ENCODE assay signal across 8 cellular contexts in genomic region chr18:11946756-11947155, GRCh38. TPM values are rescaled to one million over a fixed set of nuclear protein-coding genes. Genes with fewer than 3 reads are reported as not detected.
DNase-seq lines count a peak whose midpoint lies in the region; ATAC-seq, FAIRE-seq and TF ChIP-seq lines count a peak whose summit lies in the region.

No MANE protein-coding gene starts in this region.

- no peak for TF ChIP-seq RAD21 in HepG2 (CRISPR knock-in tag; IDR thresholded peaks at IDR 0.05)

- POLR2A ChIA-PET in HepG2 (lab: Yijun Ruan, JAX), result interaction anchor here (0.6 to 5.4 kb wide), 7 partner anchors 9 to 53 kb away, joined by 3 to 69 read pairs (median 5); partner anchors contain the start of gene IMPA2

- ATAC-seq in HG03097 (IDR thresholded peaks at IDR 0.05; ENCODE audit: low FRiP score, unreplicated experiment) (peak; percentile 3), HepG2 (peak; percentile 64), GM18519 (IDR thresholded peaks at IDR 0.05; ENCODE audit: low FRiP score, unreplicated experiment) (no peak), HG02642 (IDR thresholded peaks at IDR 0.05; ENCODE audit: poor library complexity, unreplicated experiment) (no peak)

- H3K9me3 ChIP-seq in HepG2 (ENCODE audit: low read length) (no peaks in the 10 kb centered on the region), thyroid gland (no peaks in the 10 kb centered on the region)

- H3K36me3 ChIP-seq in HepG2 (replicated peaks in 1 of 2; ENCODE audit: control insufficient read depth in 1 of 2, insufficient read depth in 2 of 2, low read length in 2 of 2) (no peaks in the 10 kb centered on the region), thyroid gland (no peaks in the 10 kb centered on the region)

- TF ChIP-seq CTCF in AG10803 (conservative IDR thresholded peaks at IDR 0.05; ENCODE audit: low read length), result no peak
- no peak for TF ChIP-seq CTCF in astrocyte of the spinal cord (IDR thresholded peaks at IDR 0.05; ENCODE audit: low read depth, low read length)
- TF ChIP-seq CTCF in HepG2 (CRISPR knock-in tag; IDR thresholded peaks at IDR 0.05), result no peak
- TF ChIP-seq CTCF in thyroid gland (IDR thresholded peaks at IDR 0.05), result no peak

- DNase-seq in AG10803 (ENCODE audit: low read depth) (peak; percentile 75), astrocyte of the spinal cord (ENCODE audit: low read depth, low spot score) (peak; percentile 81), HepG2 (ENCODE audit: low spot score) (no peak), thyroid gland (peak; percentile 13 to 34), NCI-H1417 treated with DMSO at 0.1 percent for 48 hours (lab: John Stamatoyannopoulos, UW) (no peak)

- H3K4me1 ChIP-seq in HepG2 (ENCODE audit: insufficient read depth, low read length) (peaks cover 34% of the 10 kb centered on the region), thyroid gland (peaks cover 10 to 31% of the 10 kb centered on the region in 2 donors)

- peak overlapping the region; percentile 23 for H2AFZ ChIP-seq in HepG2 (ENCODE audit: low read length)

- WGBS in HepG2 (ENCODE audit: low lambda C conversion rate), result 1% methylated on average over 3 of the region's 3 CpGs
- WGBS in thyroid gland, 2 donors, result 31 to 36% methylated on average over 3 of the region's 3 CpGs

- H3K9ac ChIP-seq in HepG2 (ENCODE audit: insufficient read depth, low read depth, low read length), result peak overlapping the region; percentile 47

- CTCF ChIA-PET in HepG2 (lab: Yijun Ruan, JAX; ENCODE audit: low intra/inter-chr PET ratio, low total read pairs), result no interaction called here

- H3K27me3 ChIP-seq in HepG2 (ENCODE audit: control insufficient read depth in 1 of 2, insufficient read depth in 2 of 2, low read length in 2 of 2) (no peaks in the 10 kb centered on the region), thyroid gland (no peaks in the 10 kb centered on the region)

- TF ChIP-seq POLR2A in HepG2 (IDR thresholded peaks at IDR 0.05; ENCODE audit: insufficient read depth in 1 of 2, low read depth in 2 of 2, low read length in 2 of 2), result no peak
- no peak for TF ChIP-seq POLR2A in thyroid gland (IDR thresholded peaks at IDR 0.05)

- intact Hi-C loops in HepG2 (cut with micrococcal nuclease; ENCODE audit: unreplicated experiment), result loop anchor here (1.0 kb wide), 1 partner anchor 9 kb away; no protein-coding TSS in a partner anchor
- intact Hi-C loops in thyroid gland (cut with DNase I), result no loop called here

- peak overlapping the region; percentile 93 for H3K4me2 ChIP-seq in HepG2 (ENCODE audit: low read depth, low read length)

- TSS peak; percentile 92 for BruUV-seq in HepG2 (replicated peaks; lab: Mats Ljungman, UMichigan)

- no peak for FAIRE-seq in HepG2 (lab: Jason Lieb, UNC)

- H4K20me1 ChIP-seq in HepG2 (ENCODE audit: insufficient read depth, low read length), result no peaks in the 10 kb centered on the region

- H3K27ac ChIP-seq in HepG2 (ENCODE audit: extremely low read length, insufficient read depth, low read length) (peak overlapping the region; percentile 52), thyroid gland (peak overlapping the region; percentile 90 to 98 (median 92))

- no peak overlapping the region; the same call in 1 of the 2 replicates for H3K4me3 ChIP-seq in AG10803 (ENCODE audit: low read length)
- no peak overlapping the region for H3K4me3 ChIP-seq in astrocyte of the spinal cord (ENCODE audit: low read depth, low read length)
- peak overlapping the region; percentile 57 to 68 (median 62) for H3K4me3 ChIP-seq in HepG2 (replicated peaks in 1 of 3; ENCODE audit: insufficient read depth in 1 of 3, low read depth in 2 of 3, low read length in 3 of 3)
- no peak overlapping the region for H3K4me3 ChIP-seq in thyroid gland (replicated peaks in 1 of 3)

- TF ChIP-seq EP300 in HepG2 (IDR thresholded peaks at IDR 0.05; ENCODE audit: low read depth in 2 of 2, low read length in 2 of 2) (no peak), HepG2 (CRISPR knock-in tag; IDR thresholded peaks at IDR 0.05; ENCODE audit: borderline replicate concordance) (no peak)

- H3K79me2 ChIP-seq in HepG2 (ENCODE audit: insufficient read depth, low read length), result no peaks in the 10 kb centered on the region

- in situ Hi-C loops in astrocyte of the spinal cord (cut with HindIII; ENCODE audit: low sequenced_read_pairs), result no loop called here
- in situ Hi-C loops in HepG2 (cut with HindIII; ENCODE audit: extremely low pct_ligation_motif_present, low pct_unique_long_range_greater_than_20kb), result no loop called here

TF ChIP-seq in HepG2, 621 proteins besides CTCF, POLR2A, EP300 and RAD21 (continues in another document):
- no peak for TF ChIP-seq FOXO4 (CRISPR knock-in tag; conservative IDR thresholded peaks at IDR 0.05)

RNA-seq across cellular contexts. Expression of gene IMPA2, which starts 34.6 kb away (rescaled TPM):
- total RNA-seq in HepG2 (2016; rRNA removed; fragmentation: Illumina TruSeq; extraction: Trizol) (65.4 and 71.8 TPM in 2 replicates), thyroid gland (10 to 100 TPM; 42.5 to 75.8 (median 54.3) TPM)
- 77.7 and 94.9 TPM in 2 replicates for total RNA-seq in HepG2 (2016; cell fraction: cytosol; rRNA removed; fragmentation: Illumina TruSeq; extraction: Trizol; ENCODE audit: low read depth)
- total RNA-seq in HepG2 (2016; cell fraction: insoluble cytoplasmic fraction; rRNA removed; fragmentation: Illumina TruSeq; extraction: Trizol), result 58.3 and 76.5 TPM in 2 replicates
- total RNA-seq in HepG2 (2016; cell fraction: membrane; rRNA removed; fragmentation: Illumina TruSeq; extraction: Trizol), result 122 and 147 TPM in 2 replicates
- 55.6 and 62.0 TPM in 2 replicates for total RNA-seq in HepG2 (2016; cell fraction: nucleus; rRNA removed; fragmentation: Illumina TruSeq; extraction: Trizol)
- 28.8 and 37.8 TPM in 2 replicates for polyA plus RNA-seq in HepG2 (2011; rRNA removed)
- polyA plus RNA-seq in HepG2 (2011; cell fraction: cytosol; rRNA removed), result 28.2 and 43.4 TPM in 2 replicates
- polyA plus RNA-seq in HepG2 (2011; cell fraction: nucleus; rRNA removed), result 104 and 146 TPM in 2 replicates
- polyA plus RNA-seq in HepG2 (2012), result 56.2 and 62.5 TPM in 2 replicates
- polyA plus RNA-seq in HepG2 (2016; cell fraction: cytosol; fragmentation: Illumina TruSeq; extraction: Trizol; ENCODE audit: low read depth), result 83.4 and 111 TPM in 2 replicates
- polyA plus RNA-seq in HepG2 (2016; cell fraction: insoluble cytoplasmic fraction; fragmentation: Illumina TruSeq; extraction: Trizol; ENCODE audit: low read depth), result 68.3 and 79.3 TPM in 2 replicates
- polyA plus RNA-seq in HepG2 (2016; cell fraction: membrane; fragmentation: Illumina TruSeq; extraction: Trizol; ENCODE audit: low read depth), result 118 and 138 TPM in 2 replicates
- polyA plus RNA-seq in HepG2 (2016; cell fraction: nucleus; fragmentation: Illumina TruSeq; extraction: Trizol; ENCODE audit: insufficient read depth, low read depth), result 90.9 and 102 TPM in 2 replicates
- polyA minus RNA-seq in HepG2 (2011; rRNA and poly(A)+ RNA removed; ENCODE audit: low replicate concordance), result 45.6 and 172 TPM in 2 replicates
- polyA minus RNA-seq in HepG2 (2011; cell fraction: cytosol; rRNA and poly(A)+ RNA removed), result 12.3 and 17.3 TPM in 2 replicates
- 22.8 and 37.2 TPM in 2 replicates for polyA minus RNA-seq in HepG2 (2011; cell fraction: nucleus; rRNA and poly(A)+ RNA removed)

RNA-seq across cellular contexts. Expression of gene MPPE1, which starts 38.6 kb away (rescaled TPM):
- total RNA-seq in HepG2 (2016; rRNA removed; fragmentation: Illumina TruSeq; extraction: Trizol) (5.4 and 11.9 TPM in 2 replicates), thyroid gland (100 to 1,000 TPM in 1 of 4 donors, 10 to 100 TPM in 3; 50.0 to 111 (median 76.7) TPM)
- total RNA-seq in HepG2 (2016; cell fraction: cytosol; rRNA removed; fragmentation: Illumina TruSeq; extraction: Trizol; ENCODE audit: low read depth), result 9.1 and 12.1 TPM in 2 replicates
- 3.6 and 11.9 TPM in 2 replicates for total RNA-seq in HepG2 (2016; cell fraction: insoluble cytoplasmic fraction; rRNA removed; fragmentation: Illumina TruSeq; extraction: Trizol)
- total RNA-seq in HepG2 (2016; cell fraction: membrane; rRNA removed; fragmentation: Illumina TruSeq; extraction: Trizol), result 7.1 and 10.4 TPM in 2 replicates
- 19.6 and 20.7 TPM in 2 replicates for total RNA-seq in HepG2 (2016; cell fraction: nucleus; rRNA removed; fragmentation: Illumina TruSeq; extraction: Trizol)
- polyA plus RNA-seq in HepG2 (2011; rRNA removed), result 9.6 and 10.6 TPM in 2 replicates
- polyA plus RNA-seq in HepG2 (2011; cell fraction: cytosol; rRNA removed), result 5.0 and 6.2 TPM in 2 replicates
- polyA plus RNA-seq in HepG2 (2011; cell fraction: nucleus; rRNA removed), result 18.2 and 19.2 TPM in 2 replicates
- polyA plus RNA-seq in HepG2 (2012), result 6.4 and 7.1 TPM in 2 replicates
- 14.6 and 22.2 TPM in 2 replicates for polyA plus RNA-seq in HepG2 (2016; cell fraction: cytosol; fragmentation: Illumina TruSeq; extraction: Trizol; ENCODE audit: low read depth)
- 4.6 and 6.6 TPM in 2 replicates for polyA plus RNA-seq in HepG2 (2016; cell fraction: insoluble cytoplasmic fraction; fragmentation: Illumina TruSeq; extraction: Trizol; ENCODE audit: low read depth)
- polyA plus RNA-seq in HepG2 (2016; cell fraction: membrane; fragmentation: Illumina TruSeq; extraction: Trizol; ENCODE audit: low read depth), result 8.0 and 12.4 TPM in 2 replicates
- 31.1 and 36.4 TPM in 2 replicates for polyA plus RNA-seq in HepG2 (2016; cell fraction: nucleus; fragmentation: Illumina TruSeq; extraction: Trizol; ENCODE audit: insufficient read depth, low read depth)
- polyA minus RNA-seq in HepG2 (2011; rRNA and poly(A)+ RNA removed; ENCODE audit: low replicate concordance), result 8.2 and 19.5 TPM in 2 replicates
- 3.4 and 4.1 TPM in 2 replicates for polyA minus RNA-seq in HepG2 (2011; cell fraction: cytosol; rRNA and poly(A)+ RNA removed)
- 21.0 and 21.2 TPM in 2 replicates for polyA minus RNA-seq in HepG2 (2011; cell fraction: nucleus; rRNA and poly(A)+ RNA removed)

Comparison
In these comparisons a context has a peak if more than half of its experiments do, and no peak if none do; other contexts are left out.
1. DNase-seq: peak in AG10803 (single experiment), astrocyte of the spinal cord (single experiment) and thyroid gland (2 of 2); none in HepG2 (single experiment) and NCI-H1417 treated with DMSO at 0.1 percent for 48 hours (single experiment).
2. H3K4me3 ChIP-seq: peak in HepG2 (3 of 3); none in AG10803 (single experiment), astrocyte of the spinal cord (single experiment) and thyroid gland (0 of 3).
3. ATAC-seq: peak in HG03097 (single experiment) and HepG2 (single experiment); none in GM18519 (single experiment) and HG02642 (single experiment).